ENCODE assay signal across 16 cellular contexts in the genomic region with DNA sequence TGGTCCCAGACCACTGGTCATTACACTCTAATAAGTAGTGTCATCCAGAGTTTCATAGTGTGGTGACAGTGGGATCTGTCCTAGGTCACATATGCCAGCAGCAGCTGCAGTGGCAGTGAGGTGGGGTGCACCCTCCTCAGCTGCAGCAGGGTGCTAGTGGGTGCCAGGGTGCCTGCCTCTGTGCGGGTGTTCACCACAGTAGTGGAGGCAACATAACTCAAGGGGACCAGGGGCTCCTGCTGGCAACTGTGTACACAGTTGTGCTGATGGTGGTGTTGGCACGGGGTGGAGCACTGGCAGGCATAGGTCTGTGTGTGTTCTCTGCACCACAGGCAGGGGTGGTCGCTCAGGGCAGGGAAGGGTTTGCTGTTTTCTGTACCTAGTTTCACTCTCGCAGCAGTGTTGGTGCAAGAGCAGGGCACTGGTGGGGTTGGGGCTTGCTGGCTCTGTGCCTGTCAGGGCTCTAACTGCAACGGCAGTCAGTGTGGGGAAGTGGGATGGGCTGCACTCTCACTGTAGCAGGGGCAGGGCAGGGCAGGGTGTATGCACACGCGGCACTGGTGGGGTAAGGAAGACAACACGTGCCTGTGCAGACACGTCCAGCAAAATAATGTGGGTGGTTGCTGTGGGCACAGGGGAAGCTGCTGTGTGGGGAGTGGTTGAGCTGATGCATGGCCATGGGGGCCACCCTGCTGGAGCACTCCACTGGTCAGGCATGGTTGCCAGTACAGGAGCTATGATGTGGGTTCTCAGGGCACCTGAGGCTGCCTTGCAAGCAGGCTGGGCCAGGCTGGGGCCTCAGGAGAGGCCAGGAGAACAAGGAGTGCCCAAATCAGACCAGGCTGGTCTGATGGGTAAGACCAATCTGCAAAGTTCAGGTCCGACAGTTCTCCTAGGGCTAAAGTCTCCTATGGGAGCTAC.
A peak's percentile ranks its signal among the peaks of the same experiment; 100 is the strongest.
DNase-seq lines count a peak whose midpoint lies in the region; ATAC-seq, FAIRE-seq and TF ChIP-seq lines count a peak whose summit lies in the region.
"Had no signal": no experiment of that assay in that cellular context is flagged by ENCODE, and none has a peak within 500 bp of the region (broad histone marks: within the 10 kb centered on the region; RNA-seq: fewer than 3 reads in every experiment).

No MANE protein-coding gene starts in this region.

- no peak for ATAC-seq in Right ventricle myocardium inferior
- peak; percentile 29 for ATAC-seq in upper lobe of right lung
- ATAC-seq in GM18873 (IDR thresholded peaks at IDR 0.05; ENCODE audit: low FRiP score, unreplicated experiment) = no peak

- no peak overlapping the region for H2BK5ac ChIP-seq in mesenchymal stem cell (ENCODE audit: low read depth, low read length, poor library complexity, severe bottlenecking)

- H3K23ac ChIP-seq in mesenchymal stem cell (ENCODE audit: low read length in 2 of 2) = peak overlapping the region in 1 of 2 experiments; percentile 27

- H3K9me3 ChIP-seq in mesenchymal stem cell (ENCODE audit: control insufficient read depth, low read length) = peaks cover 15% of the 10 kb centered on the region
- H3K9me3 ChIP-seq in upper lobe of right lung = no peaks in the 10 kb centered on the region

- peak overlapping the region in 1 of 2 experiments; percentile 11 for H3K4ac ChIP-seq in mesenchymal stem cell (ENCODE audit: low read depth in 1 of 2, low read length in 2 of 2)

- peak overlapping the region in 1 of 2 experiments; percentile 88 for H3K18ac ChIP-seq in mesenchymal stem cell (ENCODE audit: low read depth in 1 of 2, low read length in 2 of 2)

- intact Hi-C loops in Right ventricle myocardium inferior (cut with DNase I) = no loop called here
- intact Hi-C loops in cardiac septum (cut with DNase I) = no loop called here
- intact Hi-C loops in upper lobe of right lung (cut with DNase I) = no loop called here

- peaks cover 2% of the 10 kb centered on the region for H3K27me3 ChIP-seq in bronchial epithelial cell (ENCODE audit: control insufficient read depth, insufficient read depth, low read length)
- H3K27me3 ChIP-seq in mesenchymal stem cell (ENCODE audit: control insufficient read depth in 1 of 2, insufficient read depth in 1 of 2, low read length in 2 of 2) = peaks cover 0 to 4% of the 10 kb centered on the region in 2 experiments
- no peaks in the 10 kb centered on the region for H3K27me3 ChIP-seq in upper lobe of right lung

- TF ChIP-seq CTCF in bronchial epithelial cell (IDR thresholded peaks at IDR 0.05; ENCODE audit: insufficient read depth, low read length, severe bottlenecking) = no peak
- no peak for TF ChIP-seq CTCF in upper lobe of right lung (IDR thresholded peaks at IDR 0.05)

- DNase-seq in Right ventricle myocardium inferior (ENCODE audit: missing footprints) = peak; percentile 58
- no peak for DNase-seq in cardiac septum (ENCODE audit: low spot score)
- no peak for DNase-seq in bronchial epithelial cell (ENCODE audit: low read depth)
- no peak for DNase-seq in mesenchymal stem cell
- DNase-seq in upper lobe of right lung = no peak
- DNase-seq in hypothalamus (lab: John Stamatoyannopoulos, UW) = no peak
- DNase-seq in GM19240 (ENCODE audit: insufficient read length, low spot score) = no peak
- DNase-seq: Caco-2; CD8-positive, alpha-beta memory T cell; DND-41; GDM1; GOT3 had no signal

- H4K8ac ChIP-seq in mesenchymal stem cell (ENCODE audit: low read length) = peak overlapping the region; percentile 47

- H2BK15ac ChIP-seq in mesenchymal stem cell (ENCODE audit: low read depth, poor library complexity, severe bottlenecking) = no peak overlapping the region

- H3K36me3 ChIP-seq in bronchial epithelial cell (ENCODE audit: control insufficient read depth, insufficient read depth, low read length) = no peaks in the 10 kb centered on the region
- H3K36me3 ChIP-seq in mesenchymal stem cell (ENCODE audit: control insufficient read depth in 1 of 2, insufficient read depth in 2 of 2, low read depth in 1 of 2, low read length in 2 of 2) = no peaks in the 10 kb centered on the region
- H3K36me3 ChIP-seq in upper lobe of right lung = no peaks in the 10 kb centered on the region
- H3K36me3 ChIP-seq: HAP-1 had no signal

- H3K9ac ChIP-seq in mesenchymal stem cell (ENCODE audit: low read length) = no peak overlapping the region

- no peaks in the 10 kb centered on the region for H3K79me1 ChIP-seq in mesenchymal stem cell (replicated peaks; ENCODE audit: low read length, poor library complexity, severe bottlenecking)

- no peak overlapping the region for H2BK120ac ChIP-seq in mesenchymal stem cell (ENCODE audit: low read depth, low read length)

- H2BK12ac ChIP-seq in mesenchymal stem cell (ENCODE audit: low read length in 2 of 2) = peak overlapping the region in 1 of 2 experiments; percentile 39

- H3K4me3 ChIP-seq in bronchial epithelial cell (ENCODE audit: low read depth, low read length) (no peak overlapping the region), mesenchymal stem cell (ENCODE audit: insufficient read depth in 1 of 2, low read depth in 1 of 2, low read length in 2 of 2) (no peak overlapping the region), upper lobe of right lung (no peak overlapping the region)
- H3K4me3 ChIP-seq: HAP-1 had no signal

- no peak overlapping the region for H3K4me2 ChIP-seq in mesenchymal stem cell (ENCODE audit: low read length, poor library complexity, severe bottlenecking)

- peak; percentile 68 for FAIRE-seq in bronchial epithelial cell (lab: Jason Lieb, UNC)
- FAIRE-seq: GM12892 had no signal

- peak overlapping the region; percentile 91 for H4K91ac ChIP-seq in mesenchymal stem cell (ENCODE audit: low read length)

- H2AFZ ChIP-seq in mesenchymal stem cell (ENCODE audit: low read depth, low read length) = peak overlapping the region; percentile 56

- H2AK5ac ChIP-seq in mesenchymal stem cell (ENCODE audit: low read length, severe bottlenecking) = no peak overlapping the region

- H3K14ac ChIP-seq in mesenchymal stem cell (ENCODE audit: low read length in 2 of 2) = peak overlapping the region in 1 of 2 experiments; percentile 45

- H3K4me1 ChIP-seq in mesenchymal stem cell (ENCODE audit: control insufficient read depth, insufficient read depth, low read depth, low read length) (peaks cover 1% of the 10 kb centered on the region), upper lobe of right lung (no peaks in the 10 kb centered on the region)
- H3K4me1 ChIP-seq: Caco-2, HAP-1 had no signal

- H3K27ac ChIP-seq in mesenchymal stem cell (ENCODE audit: low read length, poor library complexity, severe bottlenecking) (no peak overlapping the region), upper lobe of right lung (no peak overlapping the region)
- H3K27ac ChIP-seq: 22Rv1 had no signal

- 92% methylated on average over 10 of the region's 10 CpGs for WGBS in mesenchymal stem cell
